In genomic region chr2:111119004-111119846, GRCh38 we compare ENCODE assay signal across 8 cellular contexts. TPM values are rescaled to one million over a fixed set of nuclear protein-coding genes. Genes with fewer than 3 reads are reported as not detected.
DNase-seq lines count a peak whose midpoint lies in the region; ATAC-seq and TF ChIP-seq lines count a peak whose summit lies in the region.

No MANE protein-coding gene starts in this region.

- intact Hi-C loops in MCF 10A (cut with micrococcal nuclease): loop anchor here (5.0 kb wide), 1 partner anchor 338 kb away; no protein-coding TSS in a partner anchor
- intact Hi-C loops in mammary epithelial cell (cut with micrococcal nuclease): no loop called here
- intact Hi-C loops in tibial artery (cut with DNase I; ENCODE audit: low total_unique reads): loop anchor here (5.0 to 10.0 kb wide), 2 partner anchors 548 to 586 kb away; no protein-coding TSS in a partner anchor

- in situ Hi-C loops in mammary epithelial cell (cut with MboI; ENCODE audit: low sequenced_read_pairs in 2 of 2): loop anchor here (5.0 to 25.0 kb wide), 2 partner anchors 568 to 578 kb away; no protein-coding TSS in a partner anchor

- peaks cover 8% of the 10 kb centered on the region for H3K4me1 Mint-ChIP-seq in MCF 10A (ENCODE audit: insufficient read depth, unreplicated experiment)
- H3K4me1 Mint-ChIP-seq in central memory CD8-positive, alpha-beta T cell: peaks cover 60% of the 10 kb centered on the region

- H2AFZ ChIP-seq in mammary epithelial cell (ENCODE audit: low read depth, low read length): no peak overlapping the region

- H3K79me2 ChIP-seq in mammary epithelial cell (ENCODE audit: insufficient read depth, low read length): peaks cover 27% of the 10 kb centered on the region

- no TSS peak for BruUV-seq in MCF 10A (replicated peaks; lab: Mats Ljungman, UMichigan)
- BruUV-seq in mammary epithelial cell (replicated peaks; lab: Mats Ljungman, UMichigan): no TSS peak

- H3K36me3 Mint-ChIP-seq in MCF 10A (ENCODE audit: insufficient read depth, unreplicated experiment): peaks cover 26% of the 10 kb centered on the region
- peaks cover 25% of the 10 kb centered on the region for H3K36me3 Mint-ChIP-seq in central memory CD8-positive, alpha-beta T cell (ENCODE audit: insufficient read depth)

- 89% methylated on average over 40 of the region's 75 CpGs for WGBS in mammary epithelial cell (ENCODE audit: low coverage, missing lambda C conversion rate)

- TF ChIP-seq CTCF in MCF 10A (IDR thresholded peaks at IDR 0.05; ENCODE audit: unreplicated experiment) (no peak), mammary epithelial cell (conservative IDR thresholded peaks at IDR 0.05 in 1 of 2, IDR thresholded peaks at IDR 0.05 in 1 of 2; ENCODE audit: extremely low read depth in 1 of 2, insufficient read depth in 1 of 2, low read depth in 1 of 2, low read length in 2 of 2) (no peak), tibial artery (IDR thresholded peaks at IDR 0.05) (no peak)

- CTCF ChIA-PET in MCF 10A (lab: Yijun Ruan, JAX): no interaction called here
- CTCF ChIA-PET in mammary epithelial cell (lab: Charles Lee; ENCODE audit: low non-redundant PET): no interaction called here

- H3K9ac ChIP-seq in mammary epithelial cell (ENCODE audit: insufficient read depth, low read length): no peak overlapping the region
- H3K9ac ChIP-seq in mucosa of stomach (ENCODE audit: low read length): peak overlapping the region; percentile 50

- H3K27ac Mint-ChIP-seq in MCF 10A (ENCODE audit: low read depth, unreplicated experiment): peak overlapping the region; percentile 93
- peak overlapping the region; percentile 62 for H3K27ac Mint-ChIP-seq in central memory CD8-positive, alpha-beta T cell (ENCODE audit: low read depth)

- no peaks in the 10 kb centered on the region for H3K36me3 ChIP-seq in mammary epithelial cell (ENCODE audit: insufficient read depth, low read length)
- no peaks in the 10 kb centered on the region for H3K36me3 ChIP-seq in mucosa of stomach (ENCODE audit: control insufficient read depth, insufficient read depth, low read length)
- peaks cover 0 to 4% (median 0%) of the 10 kb centered on the region in 3 donors for H3K36me3 ChIP-seq in tibial artery

- no peak for ATAC-seq in central memory CD8-positive, alpha-beta T cell (replicated peaks; ENCODE audit: extremely low read depth, poor library complexity, severe bottlenecking)
- ATAC-seq in GM21515 (IDR thresholded peaks at IDR 0.05; ENCODE audit: unreplicated experiment): no peak
- ATAC-seq in HG03469 (IDR thresholded peaks at IDR 0.05; ENCODE audit: unreplicated experiment): no peak
- no peak for ATAC-seq in GM18520 (IDR thresholded peaks at IDR 0.05; ENCODE audit: unreplicated experiment)

- H3K4me2 ChIP-seq in mammary epithelial cell (ENCODE audit: insufficient read depth, low read depth, low read length): no peak overlapping the region

- H4K20me1 ChIP-seq in mammary epithelial cell (ENCODE audit: insufficient read depth, low read length): no peaks in the 10 kb centered on the region

- DNase-seq in MCF 10A (ENCODE audit: unreplicated experiment): no peak
- DNase-seq in mammary epithelial cell: no peak
- peak; percentile 10 to 16 for DNase-seq in central memory CD8-positive, alpha-beta T cell (ENCODE audit: low spot score in 2 of 2)
- peak in 1 of 2 donors; percentile 67 for DNase-seq in tibial artery

- no peaks in the 10 kb centered on the region for H3K9me3 ChIP-seq in mammary epithelial cell (replicated peaks; ENCODE audit: insufficient read depth, low read length)
- no peaks in the 10 kb centered on the region for H3K9me3 ChIP-seq in mucosa of stomach (ENCODE audit: control insufficient read depth, low read length)
- no peaks in the 10 kb centered on the region for H3K9me3 ChIP-seq in tibial artery

- no peaks in the 10 kb centered on the region for H3K27me3 ChIP-seq in mammary epithelial cell (ENCODE audit: insufficient read depth, low read length)
- peaks cover 50% of the 10 kb centered on the region for H3K27me3 ChIP-seq in mucosa of stomach (ENCODE audit: control insufficient read depth, insufficient read depth, low read length)
- H3K27me3 ChIP-seq in tibial artery: peaks cover 0 to 2% of the 10 kb centered on the region in 2 donors

- no peaks in the 10 kb centered on the region for H3K27me3 Mint-ChIP-seq in MCF 10A (ENCODE audit: insufficient read depth, unreplicated experiment)
- H3K27me3 Mint-ChIP-seq in central memory CD8-positive, alpha-beta T cell: peaks cover 50% of the 10 kb centered on the region

- H3K4me3 ChIP-seq in mammary epithelial cell (replicated peaks in 1 of 3; ENCODE audit: insufficient read depth in 1 of 3, low read depth in 2 of 3, low read length in 3 of 3): no peak overlapping the region
- peak overlapping the region; percentile 25 for H3K4me3 ChIP-seq in mucosa of stomach (ENCODE audit: low read length)
- peak overlapping the region; percentile 49 to 77 for H3K4me3 ChIP-seq in tibial artery

- H3K4me3 Mint-ChIP-seq in MCF 10A (ENCODE audit: unreplicated experiment): no peak overlapping the region
- peak overlapping the region; percentile 93 for H3K4me3 Mint-ChIP-seq in central memory CD8-positive, alpha-beta T cell

- POLR2A ChIA-PET in MCF 10A (lab: Yijun Ruan, JAX): interaction anchor here (0.9 to 2.4 kb wide), 5 partner anchors 20 to 307 kb away, joined by 3 to 25 read pairs (median 14); no protein-coding TSS in a partner anchor

- H3K4me1 ChIP-seq in mammary epithelial cell (ENCODE audit: insufficient read depth, low read length) (peaks cover 30% of the 10 kb centered on the region), mucosa of stomach (ENCODE audit: control insufficient read depth, insufficient read depth, low read length) (peaks cover 43% of the 10 kb centered on the region), tibial artery (peaks cover 0 to 51% (median 25%) of the 10 kb centered on the region in 4 donors)

- dilution Hi-C loops in mammary epithelial cell (cut with HindIII; ENCODE audit: low sequenced_read_pairs): no loop called here

- no peak overlapping the region for H3K27ac ChIP-seq in mammary epithelial cell (ENCODE audit: insufficient read depth, low read depth, low read length)
- H3K27ac ChIP-seq in tibial artery: peak overlapping the region; percentile 45 to 66

- no peaks in the 10 kb centered on the region for H3K9me3 Mint-ChIP-seq in MCF 10A (ENCODE audit: unreplicated experiment)
- no peaks in the 10 kb centered on the region for H3K9me3 Mint-ChIP-seq in central memory CD8-positive, alpha-beta T cell

RNA-seq across cellular contexts. Expression of gene BCL2L11, which starts 1.5 kb away (rescaled TPM):
- total RNA-seq in MCF 10A (2022): 5.8 and 8.4 TPM in 2 replicates
- total RNA-seq in mammary epithelial cell: 1 to 10 TPM; 7.3 to 9.7 TPM
- 6.2 TPM for polyA plus RNA-seq in mammary epithelial cell
- polyA minus RNA-seq in mammary epithelial cell: 4.8 TPM

Comparison
In these comparisons a context has a peak if more than half of its experiments do, and no peak if none do; other contexts are left out.
1. DNase-seq: peak in central memory CD8-positive, alpha-beta T cell (2 of 2); none in MCF 10A (single experiment) and mammary epithelial cell (single experiment).
2. H3K4me3 ChIP-seq: peak in mucosa of stomach (single experiment) and tibial artery (2 of 2); none in mammary epithelial cell (0 of 3).